3 cellular contexts compared by ENCODE assay signal in genomic region chr2:11847935-11848334, GRCh38.
DNase-seq lines count a peak whose midpoint lies in the region; ATAC-seq, FAIRE-seq and TF ChIP-seq lines count a peak whose summit lies in the region.
"Not testable (repeated sequence)": the region's sequence is repeated elsewhere in the genome, so short reads cannot be mapped to it uniquely, and the experiment has no call there.

No MANE protein-coding gene starts in this region.

- H4K20me1 ChIP-seq in K562 (replicated peaks; ENCODE audit: control insufficient read depth, insufficient read depth, low read length); HepG2 (ENCODE audit: insufficient read depth, low read length): not testable (repeated sequence)

- not testable (repeated sequence) for H3K36me3 ChIP-seq in HEK293 (ENCODE audit: control insufficient read depth in 2 of 2, insufficient read depth in 1 of 2, low read length in 2 of 2); K562 (ENCODE audit: control insufficient read depth, insufficient read depth, low read length); HepG2 (replicated peaks in 1 of 2; ENCODE audit: control insufficient read depth in 1 of 2, insufficient read depth in 2 of 2, low read length in 2 of 2)

- not testable (repeated sequence) for H3K4me3 ChIP-seq in HEK293 (ENCODE audit: low read depth, low read length); K562; HepG2 (replicated peaks in 1 of 3; ENCODE audit: insufficient read depth in 1 of 3, low read depth in 2 of 3, low read length in 3 of 3)

- not testable (repeated sequence) for H3K27ac ChIP-seq in HEK293 (ENCODE audit: extremely low read depth, low read depth, low read length); K562 (ENCODE audit: extremely low read depth, low read depth, low read length); HepG2 (ENCODE audit: extremely low read length, insufficient read depth, low read length)

- not testable (repeated sequence) for BruUV-seq in K562 (replicated peaks; lab: Mats Ljungman, UMichigan); HepG2 (replicated peaks; lab: Mats Ljungman, UMichigan)

- CTCF ChIA-PET in HEK293 (lab: Yijun Ruan, JAX); K562 (lab: Yijun Ruan, JAX; ENCODE audit: low intra/inter-chr PET ratio); HepG2 (lab: Yijun Ruan, JAX; ENCODE audit: low intra/inter-chr PET ratio, low total read pairs): not testable (repeated sequence)

- not testable (repeated sequence) for TF ChIP-seq POLR2A in K562 (conservative IDR thresholded peaks at IDR 0.05); HepG2 (IDR thresholded peaks at IDR 0.05; ENCODE audit: insufficient read depth in 1 of 2, low read depth in 2 of 2, low read length in 2 of 2)

- H3K4me2 ChIP-seq in K562 (ENCODE audit: insufficient read depth, low read length); HepG2 (ENCODE audit: low read depth, low read length): not testable (repeated sequence)

- H3K79me2 ChIP-seq in K562 (ENCODE audit: control insufficient read depth, insufficient read depth, low read length); HepG2 (ENCODE audit: insufficient read depth, low read length): not testable (repeated sequence)

- WGBS in K562 (ENCODE audit: insufficient coverage, low coverage, missing lambda C conversion rate) = 8% methylated on average over 2 of the region's 2 CpGs
- WGBS in HepG2 (ENCODE audit: low lambda C conversion rate) = 3% methylated on average over 2 of the region's 2 CpGs

- H3K4me1 ChIP-seq in HEK293 (ENCODE audit: control insufficient read depth, insufficient read depth, low read length); K562 (replicated peaks in 1 of 2; ENCODE audit: control insufficient read depth in 2 of 2, insufficient read depth in 2 of 2, low read length in 2 of 2); HepG2 (ENCODE audit: insufficient read depth, low read length): not testable (repeated sequence)

- H3K27me3 ChIP-seq in K562 (ENCODE audit: control insufficient read depth in 2 of 2, insufficient read depth in 2 of 2, low read length in 2 of 2) = not testable (repeated sequence)
- H3K27me3 ChIP-seq in HepG2 (ENCODE audit: control insufficient read depth in 1 of 2, insufficient read depth in 2 of 2, low read length in 2 of 2) = peaks cover 7 to 34% of the 10 kb centered on the region in 2 experiments; a peak in 3 of 5 replicates

- DNase-seq in K562 (ENCODE audit: extremely low read depth in 1 of 4, low spot score in 3 of 4); HepG2 (ENCODE audit: low spot score): not testable (repeated sequence)

- not testable (repeated sequence) for TF ChIP-seq EP300 in K562 (IDR thresholded peaks at IDR 0.05; ENCODE audit: low read length); HepG2 (IDR thresholded peaks at IDR 0.05; ENCODE audit: low read depth in 2 of 2, low read length in 2 of 2); HepG2 (CRISPR knock-in tag; IDR thresholded peaks at IDR 0.05; ENCODE audit: borderline replicate concordance)

- POLR2A ChIA-PET in HEK293 (lab: Yijun Ruan, JAX); K562 (lab: Yijun Ruan, JAX); HepG2 (lab: Yijun Ruan, JAX): not testable (repeated sequence)

- not testable (repeated sequence) for FAIRE-seq in K562 (lab: Jason Lieb, UNC); HepG2 (lab: Jason Lieb, UNC)

- in situ Hi-C loops in K562 (cut with MboI); HepG2 (cut with HindIII; ENCODE audit: extremely low pct_ligation_motif_present, low pct_unique_long_range_greater_than_20kb): not testable (repeated sequence)

- TF ChIP-seq CTCF in HEK293 (tag by site-specific recombination; IDR thresholded peaks at IDR 0.05); K562 (IDR thresholded peaks at IDR 0.05 in 2 of 3, conservative IDR thresholded peaks at IDR 0.05 in 1 of 3; ENCODE audit: insufficient read depth in 2 of 3, low read depth in 1 of 3, low read length in 3 of 3); HepG2 (CRISPR knock-in tag; IDR thresholded peaks at IDR 0.05): not testable (repeated sequence)

- not testable (repeated sequence) for H3K9me1 ChIP-seq in K562 (ENCODE audit: control insufficient read depth, insufficient read depth, low read length)

- not testable (repeated sequence) for ATAC-seq in K562, HepG2

- H3K9ac ChIP-seq in K562 (ENCODE audit: insufficient read depth in 1 of 2, low read depth in 2 of 2, low read length in 2 of 2); HepG2 (ENCODE audit: insufficient read depth, low read depth, low read length): not testable (repeated sequence)

- intact Hi-C loops in K562 (cut with micrococcal nuclease); HepG2 (cut with micrococcal nuclease; ENCODE audit: unreplicated experiment): not testable (repeated sequence)

- not testable (repeated sequence) for H3K9me3 ChIP-seq in HEK293 (ENCODE audit: control insufficient read depth, insufficient read depth, low read depth, low read length); K562 (replicated peaks; ENCODE audit: control insufficient read depth, insufficient read depth, low read depth, low read length); HepG2 (ENCODE audit: low read length)

- not testable (repeated sequence) for H2AFZ ChIP-seq in K562 (ENCODE audit: low read depth, low read length); HepG2 (ENCODE audit: low read length)

- not testable (repeated sequence) for TF ChIP-seq RAD21 in K562 (CRISPR knock-in tag; conservative IDR thresholded peaks at IDR 0.05 in 1 of 2, IDR thresholded peaks at IDR 0.05 in 1 of 2); HepG2 (CRISPR knock-in tag; IDR thresholded peaks at IDR 0.05)

TF ChIP-seq in HEK293, 187 proteins besides CTCF, POLR2A, EP300 and RAD21:
- peak; percentile 18 for TF ChIP-seq SETDB1 (IDR thresholded peaks at IDR 0.05; ENCODE audit: insufficient read length, low read length)
TF ChIP-seq in HEK293: peak in this region for 1; not testable (repeated sequence) for 186.

TF ChIP-seq in K562, 482 proteins besides CTCF, POLR2A, EP300 and RAD21:
- TF ChIP-seq TRIM24 (IDR thresholded peaks at IDR 0.05) (0 out of 4 replicates have a peak, but pooled peaks of 1 of the 2 experiments have one; percentile 21), ZNF280A (IDR thresholded peaks at IDR 0.05; ENCODE audit: low read depth, partially characterized antibody) (peak; percentile 36), ZNF431 (CRISPR knock-in tag; IDR thresholded peaks at IDR 0.05) (peak; percentile 99)

TF ChIP-seq in HepG2, 621 proteins besides CTCF, POLR2A, EP300 and RAD21:
- TF ChIP-seq ZNF431 (CRISPR knock-in tag; IDR thresholded peaks at IDR 0.05; ENCODE audit: borderline replicate concordance, low read depth) = peak; percentile 74; the same call in 1 of the 2 replicates
